In the genomic region with DNA sequence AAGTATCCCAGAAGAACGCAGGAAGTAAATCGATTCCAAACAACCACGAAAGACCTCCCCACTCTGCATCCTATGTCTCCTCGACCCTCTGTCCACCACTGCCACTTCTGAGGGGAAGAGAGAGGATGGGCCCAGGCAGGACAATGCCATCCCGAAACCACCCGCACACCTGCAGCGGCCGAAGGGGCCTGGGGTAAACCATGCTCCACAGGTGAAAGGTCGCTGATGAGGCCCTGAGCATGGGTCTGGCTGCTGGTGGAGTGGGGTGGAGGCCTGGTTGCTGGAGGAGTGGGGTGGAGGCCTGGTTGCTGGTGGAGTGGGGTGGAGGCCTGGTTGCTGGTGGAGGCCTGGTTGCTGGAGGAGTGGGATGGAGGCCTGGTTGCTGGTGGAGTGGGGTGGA, we compare ENCODE assay signal across 20 cellular contexts. TPM values are rescaled to one million over a fixed set of nuclear protein-coding genes. Genes with fewer than 3 reads are reported as not detected.
DNase-seq lines count a peak whose midpoint lies in the region; ATAC-seq, FAIRE-seq and TF ChIP-seq lines count a peak whose summit lies in the region.
"Had no signal": no experiment of that assay in that cellular context is flagged by ENCODE, and none has a peak within 500 bp of the region (broad histone marks: within the 10 kb centered on the region; RNA-seq: fewer than 3 reads in every experiment).

No MANE protein-coding gene starts in this region.

- no peak overlapping the region for H3K4me2 ChIP-seq in MM.1S (ENCODE audit: low read depth, low read length)
- H3K4me2 ChIP-seq: GM23338 had no signal

- WGBS in pancreas, 2 donors, result 90 to 91% methylated on average over 9 of the region's 9 CpGs

- no peaks in the 10 kb centered on the region for H3K27me3 ChIP-seq in pancreas
- H3K27me3 ChIP-seq in Peyer's patch, result no peaks in the 10 kb centered on the region
- H3K27me3 ChIP-seq in MM.1S (replicated peaks; ENCODE audit: insufficient read depth, low read length), result no peaks in the 10 kb centered on the region

- no peak overlapping the region for H3K27ac Mint-ChIP-seq in HFFc6
- H3K27ac Mint-ChIP-seq: GM23338 had no signal

- FAIRE-seq in pancreas (lab: Jason Lieb, UNC), result no peak
- FAIRE-seq: G401.6, GM12892 had no signal

- intact Hi-C loops in pancreas (cut with DNase I), result no loop called here

- no peak for TF ChIP-seq POLR2A in Peyer's patch (IDR thresholded peaks at IDR 0.05)

- no peak overlapping the region for H2AFZ ChIP-seq in MM.1S (ENCODE audit: low read length)
- H2AFZ ChIP-seq: GM23338 had no signal

- no peaks in the 10 kb centered on the region for H4K20me1 ChIP-seq in MM.1S (ENCODE audit: insufficient read depth, low read length)

- H3K27me3 Mint-ChIP-seq in HFFc6 (ENCODE audit: insufficient read depth), result no peaks in the 10 kb centered on the region

- no peak for ATAC-seq in pancreas
- ATAC-seq: GM23338 had no signal

- H3K36me3 ChIP-seq in pancreas (peaks cover 0 to 25% (median 8%) of the 10 kb centered on the region in 3 donors), Peyer's patch (peaks cover 0 to 34% (median 0%) of the 10 kb centered on the region in 3 donors), MM.1S (replicated peaks; ENCODE audit: insufficient read depth, low read length) (no peaks in the 10 kb centered on the region)

- H3K9me2 ChIP-seq in MM.1S (replicated peaks; ENCODE audit: insufficient read depth, low read length), result no peaks in the 10 kb centered on the region

- TF ChIP-seq CTCF in pancreas (IDR thresholded peaks at IDR 0.05) (no peak), Peyer's patch (IDR thresholded peaks at IDR 0.05) (no peak), MM.1S (IDR thresholded peaks at IDR 0.05; ENCODE audit: low read length) (no peak), HFFc6 (IDR thresholded peaks at IDR 0.05) (no peak)

- H3K27ac ChIP-seq in pancreas (no peak overlapping the region), temporal lobe (ENCODE audit: low read depth, low read length) (peak overlapping the region; percentile 30), Peyer's patch (no peak overlapping the region), MM.1S (ENCODE audit: low read length) (no peak overlapping the region)

- no peaks in the 10 kb centered on the region for H3K4me1 Mint-ChIP-seq in HFFc6 (ENCODE audit: low read depth)

- peaks cover 3% of the 10 kb centered on the region; the same call in 1 of the 2 replicates for H3K36me3 Mint-ChIP-seq in HFFc6 (ENCODE audit: low read depth)

- no peaks in the 10 kb centered on the region for H3F3A ChIP-seq in MM.1S (ENCODE audit: insufficient read depth, low read length)

- H3K4me3 ChIP-seq in pancreas (no peak overlapping the region), Peyer's patch (no peak overlapping the region), MM.1S (ENCODE audit: low read length) (no peak overlapping the region)
- H3K4me3 ChIP-seq: GM23338, HAP-1 had no signal

- H3K9me3 ChIP-seq in pancreas (no peaks in the 10 kb centered on the region), Peyer's patch (no peaks in the 10 kb centered on the region), MM.1S (replicated peaks; ENCODE audit: insufficient read depth, low read length) (no peaks in the 10 kb centered on the region)
- H3K9me3 ChIP-seq: HAP-1 had no signal

- no peak overlapping the region for H3K9ac ChIP-seq in MM.1S (ENCODE audit: low read length)

- H3K4me1 ChIP-seq in pancreas, result peaks cover 38 to 43% (median 41%) of the 10 kb centered on the region in 3 donors
- H3K4me1 ChIP-seq in Peyer's patch, result peaks cover 0 to 37% (median 8%) of the 10 kb centered on the region in 4 donors
- no peaks in the 10 kb centered on the region for H3K4me1 ChIP-seq in MM.1S (ENCODE audit: low read length)
- H3K4me1 ChIP-seq: HAP-1 had no signal

- peaks cover 55% of the 10 kb centered on the region for H3K79me2 ChIP-seq in MM.1S (ENCODE audit: low read length)

- H3K9me3 Mint-ChIP-seq in HFFc6, result no peaks in the 10 kb centered on the region
- H3K9me3 Mint-ChIP-seq: CD14-positive monocyte, GM23338 had no signal

- no peak overlapping the region for H3K4me3 Mint-ChIP-seq in HFFc6
- H3K4me3 Mint-ChIP-seq: CD14-positive monocyte, GM23338 had no signal

- DNase-seq in activated effector memory CD4-positive, alpha-beta T cell treated with anti-CD3 and anti-CD28 coated beads, Interleukin-2, amount 50 U/mL, for 16 hours, result peak; percentile 59
- DNase-seq in activated effector memory CD4-positive, alpha-beta T cell treated with Interleukin-2 at 50 U/mL for 16 hours, result no peak
- DNase-seq in islet precursor cell (peak; percentile 14), pancreas (peak in 5 of 6 donors; percentile 9 to 60 (median 33)), Peyer's patch (no peak), MM.1S (no peak), HFFc6 (no peak)
- DNase-seq: Kasumi-1, NCI-H1417, NCI-H187 treated with DMSO at 0.1 percent for 48 hours, NCI-H2107, NCI-H446 treated with DMSO at 0.1 percent for 48 hours, NCI-H526 treated with DMSO at 0.1 percent for 48 hours, SIG-M5 had no signal

RNA-seq across cellular contexts. Expression of gene TOLLIP, which starts 13.1 kb away (rescaled TPM):
- total RNA-seq in pancreas, result 10 to 100 TPM; 41.6 to 69.8 (median 54.0) TPM
- 10 to 100 TPM; 35.2 to 35.6 TPM for polyA plus RNA-seq in pancreas
- 21.4 TPM for total RNA-seq in temporal lobe
- total RNA-seq in Peyer's patch, result 10 to 100 TPM; 43.7 to 77.3 (median 70.6) TPM
- total RNA-seq in HFFc6 (2021; fragmentation: NEBNext Ultra II Directional; extraction: Animal tissue kit (Norgen Biotek cat#: 25700)), result 10 to 100 TPM; 41.4 to 53.6 (median 49.0) TPM

Comparison
In these comparisons a context has a peak if more than half of its experiments do, and no peak if none do; other contexts are left out.
1. DNase-seq: peak in activated effector memory CD4-positive, alpha-beta T cell treated with anti-CD3 and anti-CD28 coated beads, Interleukin-2, amount 50 U/mL, for 16 hours (single experiment), islet precursor cell (single experiment) and pancreas (5 of 6); none in activated effector memory CD4-positive, alpha-beta T cell treated with Interleukin-2 at 50 U/mL for 16 hours (single experiment), Peyer's patch (0 of 3), MM.1S (single experiment) and HFFc6 (single experiment).